28 cellular contexts compared by ENCODE assay signal in genomic region chr11:2318707-2319106, GRCh38. TPM values are rescaled to one million over a fixed set of nuclear protein-coding genes. Genes with fewer than 3 reads are reported as not detected.
"Had no signal": no experiment of that assay in that cellular context is flagged by ENCODE, and none has a peak within 500 bp of the region (broad histone marks: within the 10 kb centered on the region; RNA-seq: fewer than 3 reads in every experiment).

No MANE protein-coding gene starts in this region.

- H3K9me3 ChIP-seq: ascending aorta, body of pancreas, SJCRH30, SK-N-SH had no signal

- H3K4me1 Mint-ChIP-seq: IgD-negative memory B cell had no signal

- H3K27ac Mint-ChIP-seq: activated CD4-positive, alpha-beta T cell treated with anti-CD3 and anti-CD28 coated beads for 36 hours; activated CD8-positive, alpha-beta T cell treated with anti-CD3 and anti-CD28 coated beads, Interleukin-2, amount 10 ng/mL, durations not matched to agents 7 days and 5 days; IgD-negative memory B cell had no signal

- H3K4me3 Mint-ChIP-seq: activated CD4-positive, alpha-beta T cell treated with anti-CD3 and anti-CD28 coated beads for 36 hours; activated CD8-positive, alpha-beta T cell treated with anti-CD3 and anti-CD28 coated beads, Interleukin-2, amount 10 ng/mL, durations not matched to agents 7 days and 5 days; activated T-cell treated with anti-CD3 and anti-CD28 coated beads, Interleukin-2, amount 50 U/mL, for 4 hours; central memory CD8-positive, alpha-beta T cell; IgD-negative memory B cell had no signal

- ATAC-seq: activated CD4-positive, alpha-beta T cell treated with anti-CD3 and anti-CD28 coated beads for 36 hours; activated CD8-positive, alpha-beta T cell treated with anti-CD3 and anti-CD28 coated beads, Interleukin-2, amount 10 ng/mL, durations not matched to agents 7 days and 5 days; activated T-cell treated with anti-CD3 and anti-CD28 coated beads, Interleukin-2, amount 50 U/mL, for 4 hours; body of pancreas; Panc1; Right ventricle myocardium inferior had no signal

- H3K27ac ChIP-seq: ascending aorta, body of pancreas, SJCRH30, WERI-Rb-1 had no signal

- H3K4me1 ChIP-seq: SJCRH30 had no signal

- H3K4me3 ChIP-seq: ascending aorta, body of pancreas, MG63, SJCRH30 had no signal

- H3K9me3 Mint-ChIP-seq: central memory CD8-positive, alpha-beta T cell had no signal

- H3K36me3 ChIP-seq: ascending aorta, MG63, SJCRH30, WERI-Rb-1 had no signal

- DNase-seq: activated CD4-positive, alpha-beta T cell treated with anti-CD3 and anti-CD28 coated beads for 36 hours; activated CD4-positive, alpha-beta T cell treated with anti-CD3 and anti-CD28 coated beads, Interleukin-2, amount 50 U/mL, for 1 hour; activated CD8-positive, alpha-beta T cell treated with anti-CD3 and anti-CD28 coated beads, Interleukin-2, amount 10 ng/mL, durations not matched to agents 7 days and 5 days; activated gamma-delta T cell treated with Interleukin-2 at 50 U/mL for 16 hours; activated naive CD4-positive, alpha-beta T cell treated with anti-CD3 and anti-CD28 coated beads, Interleukin-2, amount 50 U/mL, for 16 hours; activated T-cell treated with anti-CD3 and anti-CD28 coated beads, Interleukin-2, amount 50 U/mL, for 4 hours; amniotic stem cell; body of pancreas; MG63; NCI-H1105; NCI-H1436; NCI-H1694 treated with DMSO at 0.1 percent for 48 hours; NCI-H2029 treated with DMSO at 0.1 percent for 48 hours; NCI-H345; NCI-H510A; NCI-H526 treated with DMSO at 0.1 percent for 48 hours; NK-92 treated with Interleukin-12 subunit alpha and Interleukin-12 subunit beta, amount 100 ng/mL, for 24 hours; RPMI8226; SJCRH30; SK-N-SH; T-helper 1 cell; WERI-Rb-1 had no signal

- H3K27me3 ChIP-seq: ascending aorta, body of pancreas, MG63, SJCRH30 had no signal

RNA-seq across cellular contexts. Expression of gene TSPAN32, which starts 16.9 kb away (rescaled TPM):
- total RNA-seq: bronchial epithelial cell had no signal

RNA-seq across cellular contexts. Expression of gene C11orf21, which starts 17.0 kb away (rescaled TPM):
- total RNA-seq: ascending aorta, bronchial epithelial cell, SJCRH30 had no signal

RNA-seq across cellular contexts. Expression of gene ASCL2, which starts 48.3 kb away (rescaled TPM):
- total RNA-seq: ascending aorta, SJCRH30 had no signal
- polyA plus RNA-seq: SK-N-SH had no signal
